ENCODE assay signal across 22 cellular contexts in the genomic region with DNA sequence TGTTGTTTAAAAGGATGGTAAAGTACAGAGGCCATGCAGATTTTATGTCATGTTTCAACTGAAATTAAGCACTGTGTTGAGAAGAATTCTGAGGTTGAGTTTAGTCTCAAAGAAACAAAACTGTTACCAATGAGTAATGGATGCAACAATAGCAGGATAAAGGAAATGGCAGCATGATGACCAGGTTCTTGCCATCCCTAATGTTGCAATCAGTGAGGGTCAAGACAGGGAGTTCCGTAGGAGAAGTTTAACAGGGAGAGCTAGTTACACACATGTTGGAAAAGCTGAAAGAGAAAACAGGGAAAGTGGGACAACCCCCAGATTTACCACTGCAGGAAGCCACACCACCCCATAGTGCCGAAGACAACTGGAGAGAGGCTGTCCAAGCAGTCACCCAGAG.
"Had no signal": no experiment of that assay in that cellular context is flagged by ENCODE, and none has a peak within 500 bp of the region (broad histone marks: within the 10 kb centered on the region; RNA-seq: fewer than 3 reads in every experiment).

No MANE protein-coding gene starts in this region.

- H3K36me3 ChIP-seq: heart right ventricle, left lung, ovary, right lobe of liver, stomach, tibial artery had no signal

- H3K9me3 ChIP-seq: heart right ventricle, left lung, mucosa of descending colon, ovary, right lobe of liver, stomach, tibial artery had no signal

- H3K4me3 ChIP-seq: coronary artery, heart right ventricle, left lung, mucosa of descending colon, ovary, right lobe of liver, stomach, tibial artery had no signal

- H3K4me1 ChIP-seq: heart right ventricle, left lung, right lobe of liver, stomach had no signal

- H3K27ac ChIP-seq: coronary artery, epithelial cell of prostate, heart right ventricle, left lung, ovary, right lobe of liver, stomach, tibial artery had no signal

- DNase-seq: dermis blood vessel endothelial cell; effector memory CD4-positive, alpha-beta T cell; foreskin melanocyte; glutamatergic neuron; heart right ventricle; hippocampal formation; left cardiac atrium; left lung; mesenchymal stem cell; mucosa of descending colon; naive B cell; occipital lobe; ovary; right lobe of liver; stimulated activated CD4-positive, alpha-beta T cell treated with anti-CD3 and anti-CD28 coated beads, Interleukin-2, amount 100 ng/mL, for 24 hours; stimulated activated CD4-positive, alpha-beta T cell treated with anti-CD3 and anti-CD28 coated beads, Interleukin-4, amount 100 ng/mL, for 24 hours; stimulated activated naive CD4-positive, alpha-beta T cell treated with Interleukin-2 at 50 U/mL for 16 hours; stomach; tibial artery had no signal

- H3K27me3 ChIP-seq: left lung, ovary, right lobe of liver, stomach, tibial artery had no signal

- FAIRE-seq: islet of Langerhans had no signal
